Comparison of ENCODE assay signal across 9 cellular contexts in genomic region chr1:156436319-156437043, GRCh38.
DNase-seq lines count a peak whose midpoint lies in the region; ATAC-seq lines count a peak whose summit lies in the region.
"Had no signal": no experiment of that assay in that cellular context is flagged by ENCODE, and none has a peak within 500 bp of the region (broad histone marks: within the 10 kb centered on the region; RNA-seq: fewer than 3 reads in every experiment).

No MANE protein-coding gene starts in this region.

- no peak for ATAC-seq in HG03378 (IDR thresholded peaks at IDR 0.05; ENCODE audit: unreplicated experiment)
- ATAC-seq: sciatic nerve had no signal

- DNase-seq in COLO668 (lab: John Stamatoyannopoulos, UW; ENCODE audit: unreplicated experiment) (peak; percentile 32), NCI-H526 treated with DMSO at 0.1 percent for 48 hours (lab: John Stamatoyannopoulos, UW) (peak; percentile 93), epidermal melanocyte (ENCODE audit: insufficient read length, low spot score) (peak; percentile 11), occipital lobe (lab: John Stamatoyannopoulos, UW) (peak; percentile 39), NCI-H446 treated with DMSO at 0.1 percent for 48 hours (lab: John Stamatoyannopoulos, UW) (no peak), NCI-H524 treated with DMSO at 0.1 percent for 48 hours (lab: John Stamatoyannopoulos, UW) (no peak), NK-92 (lab: John Stamatoyannopoulos, UW; ENCODE audit: unreplicated experiment) (no peak)

Comparison
In these comparisons a context has a peak if more than half of its experiments do, and no peak if none do; other contexts are left out.
1. DNase-seq: peak in COLO668 (single experiment), NCI-H526 treated with DMSO at 0.1 percent for 48 hours (single experiment), epidermal melanocyte (single experiment) and occipital lobe (single experiment); none in NCI-H446 treated with DMSO at 0.1 percent for 48 hours (single experiment), NCI-H524 treated with DMSO at 0.1 percent for 48 hours (single experiment) and NK-92 (single experiment).